In the genomic region with DNA sequence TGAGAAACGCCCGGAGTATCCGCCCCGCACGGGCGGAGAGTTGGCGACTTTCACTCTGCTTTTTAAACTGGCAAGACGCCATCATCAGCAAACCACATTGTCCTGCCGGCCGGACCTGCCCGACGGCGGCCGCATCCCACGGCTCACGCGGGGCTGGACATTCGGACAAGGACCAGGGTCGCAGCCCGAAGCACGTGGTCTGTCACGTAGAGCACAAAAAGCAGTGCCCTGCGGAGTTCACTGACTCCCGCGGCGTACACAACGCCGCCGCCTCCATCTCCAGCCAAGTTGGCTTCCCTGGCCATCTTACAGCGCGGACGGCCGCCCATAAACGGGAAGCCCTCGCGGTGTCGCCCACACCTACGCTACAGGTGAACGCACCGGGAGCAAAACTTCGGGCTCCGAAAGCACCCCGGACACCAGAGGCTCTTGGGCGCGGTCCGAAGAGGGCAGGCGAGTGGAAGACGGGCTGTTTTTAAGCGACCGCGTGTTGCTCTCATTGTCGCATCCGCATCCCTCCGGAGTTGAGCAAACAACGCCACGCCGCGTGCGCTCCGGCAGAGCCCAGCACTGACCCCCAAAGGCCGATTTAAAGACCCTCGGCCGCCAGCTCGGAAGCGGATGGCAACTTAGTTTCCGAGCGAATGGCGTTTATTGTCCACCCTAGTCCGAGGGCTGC, we compare ENCODE assay signal across 8 cellular contexts. TPM values are rescaled to one million over a fixed set of nuclear protein-coding genes. Genes with fewer than 3 reads are reported as not detected.
DNase-seq lines count a peak whose midpoint lies in the region; ATAC-seq and TF ChIP-seq lines count a peak whose summit lies in the region.

No MANE protein-coding gene starts in this region.

- H3K36me3 ChIP-seq in SJCRH30 (no peaks in the 10 kb centered on the region), cardiac muscle cell (no peaks in the 10 kb centered on the region), urinary bladder (ENCODE audit: insufficient read depth) (no peaks in the 10 kb centered on the region)

- peak overlapping the region; percentile 97 for H3K27ac Mint-ChIP-seq in activated naive CD4-positive, alpha-beta T cell treated with anti-CD3 and anti-CD28 coated beads, Interleukin-2, amount 50 U/mL, for 72 hours

- H3K27ac ChIP-seq in SJCRH30 (peak overlapping the region; percentile 88), cardiac muscle cell (peak overlapping the region; percentile 97), urinary bladder (ENCODE audit: low read depth) (peak overlapping the region; percentile 88)

- under 1% methylated on average over 69 of the region's 69 CpGs for WGBS in urinary bladder

- no peaks in the 10 kb centered on the region for H3K9me3 Mint-ChIP-seq in activated naive CD4-positive, alpha-beta T cell treated with anti-CD3 and anti-CD28 coated beads, Interleukin-2, amount 50 U/mL, for 72 hours

- peak; percentile 73 for DNase-seq in HT-29 (ENCODE audit: low spot score)
- DNase-seq in SJCRH30: peak; percentile 45 to 58
- peak; percentile 45 to 69 for DNase-seq in activated naive CD4-positive, alpha-beta T cell treated with anti-CD3 and anti-CD28 coated beads, Interleukin-2, amount 50 U/mL, for 72 hours (ENCODE audit: low spot score in 2 of 2)
- peak; percentile 49 to 67 for DNase-seq in cardiac muscle cell (ENCODE audit: low read depth in 1 of 2, low spot score in 1 of 2)
- peak in 6 of 10 donors; percentile 10 to 85 (median 18) for DNase-seq in posterior cingulate gyrus

- ATAC-seq in GM18511 (IDR thresholded peaks at IDR 0.05; ENCODE audit: unreplicated experiment) (peak; percentile 12), HG02885 (IDR thresholded peaks at IDR 0.05; ENCODE audit: poor library complexity, unreplicated experiment) (no peak)
- peak in 1 of 2 donors; percentile 0 for ATAC-seq in activated naive CD4-positive, alpha-beta T cell treated with anti-CD3 and anti-CD28 coated beads, Interleukin-2, amount 50 U/mL, for 72 hours

- intact Hi-C loops in posterior cingulate gyrus (cut with DNase I): loop anchor here (5.0 kb wide), 2 partner anchors 312 to 573 kb away; a partner anchor contains a TSS

- no peak for TF ChIP-seq CTCF in cardiac muscle cell (IDR thresholded peaks at IDR 0.05; ENCODE audit: low read depth, low read length)

- H3K9me3 ChIP-seq in SJCRH30 (replicated peaks) (no peaks in the 10 kb centered on the region), cardiac muscle cell (ENCODE audit: low read depth) (no peaks in the 10 kb centered on the region)

- peaks cover 21 to 36% of the 10 kb centered on the region in 2 donors for H3K36me3 Mint-ChIP-seq in activated naive CD4-positive, alpha-beta T cell treated with anti-CD3 and anti-CD28 coated beads, Interleukin-2, amount 50 U/mL, for 72 hours

- H3K27me3 ChIP-seq in SJCRH30 (no peaks in the 10 kb centered on the region), cardiac muscle cell (no peaks in the 10 kb centered on the region)

- H3K4me1 ChIP-seq in SJCRH30: peaks cover 14% of the 10 kb centered on the region
- peaks cover 34% of the 10 kb centered on the region for H3K4me1 ChIP-seq in cardiac muscle cell (ENCODE audit: low read depth)
- no peaks in the 10 kb centered on the region for H3K4me1 ChIP-seq in urinary bladder (ENCODE audit: insufficient read depth)

- peak overlapping the region; percentile 82 for H3K4me3 ChIP-seq in SJCRH30
- peak overlapping the region; percentile 87 for H3K4me3 ChIP-seq in cardiac muscle cell
- peak overlapping the region; percentile 59 for H3K4me3 ChIP-seq in urinary bladder (ENCODE audit: low read depth, low read length)

RNA-seq across cellular contexts. Expression of a gene that starts 1.0 kb away (rescaled TPM):
- total RNA-seq in HT-29 (2014; rRNA removed; shearing (Covaris generic)): 88.0 and 104 TPM in 2 replicates
- 87.6 and 105 TPM in 2 replicates for total RNA-seq in SJCRH30 (2014; rRNA removed; shearing (Covaris generic))
- 100 to 1,000 TPM; 162 to 190 TPM for total RNA-seq in activated naive CD4-positive, alpha-beta T cell treated with anti-CD3 and anti-CD28 coated beads, Interleukin-2, amount 50 U/mL, for 72 hours
- total RNA-seq in cardiac muscle cell (137 and 176 TPM in 2 replicates), urinary bladder (47.7 TPM)
- polyA plus RNA-seq in cardiac muscle cell (102 and 172 TPM in 2 replicates), urinary bladder (17.4 TPM)

Comparison
In these comparisons a context has a peak if more than half of its experiments do, and no peak if none do; other contexts are left out.
1. DNase-seq: peak in every context shown above with its lines; median percentile 73 in HT-29; 58 in cardiac muscle cell; 57 in activated naive CD4-positive, alpha-beta T cell treated with anti-CD3 and anti-CD28 coated beads, Interleukin-2, amount 50 U/mL, for 72 hours; 52 in SJCRH30; 18 in posterior cingulate gyrus.